Comparison of ENCODE assay signal across 9 cellular contexts in the genomic region with DNA sequence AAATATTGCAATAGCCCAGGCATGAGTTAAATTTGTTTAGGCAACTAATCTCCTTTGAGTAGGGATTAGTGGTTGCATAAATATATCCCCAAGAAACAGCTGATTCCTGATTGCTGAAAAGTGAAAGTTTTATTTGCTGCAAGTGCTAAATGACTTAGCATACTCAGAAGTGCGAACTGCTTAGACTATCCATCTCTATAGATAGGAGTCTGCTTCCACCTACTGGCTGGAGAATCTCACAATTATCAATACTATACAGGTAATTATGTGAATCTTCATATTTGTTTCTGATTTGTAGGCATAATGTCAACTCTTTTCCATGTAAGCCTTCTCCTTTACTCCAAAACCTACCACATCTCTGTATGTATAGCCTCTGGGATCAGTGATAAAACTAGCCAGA. TPM values are rescaled to one million over a fixed set of nuclear protein-coding genes. Genes with fewer than 3 reads are reported as not detected.
A peak's percentile ranks its signal among the peaks of the same experiment; 100 is the strongest.
DNase-seq lines count a peak whose midpoint lies in the region; ATAC-seq and TF ChIP-seq lines count a peak whose summit lies in the region.
"Had no signal": no experiment of that assay in that cellular context is flagged by ENCODE, and none has a peak within 500 bp of the region (broad histone marks: within the 10 kb centered on the region; RNA-seq: fewer than 3 reads in every experiment).

No MANE protein-coding gene starts in this region.

- no peaks in the 10 kb centered on the region for H3K27me3 ChIP-seq in ascending aorta
- H3K27me3 ChIP-seq: SJSA1 had no signal

- no peak overlapping the region for H3K4me3 ChIP-seq in Jurkat, Clone E6-1 (ENCODE audit: low read length)
- H3K4me3 ChIP-seq in ascending aorta, result no peak overlapping the region
- H3K4me3 ChIP-seq: SJSA1 had no signal

- no peaks in the 10 kb centered on the region for H3K9me3 ChIP-seq in ascending aorta
- H3K9me3 ChIP-seq: SJSA1 had no signal

- peak; percentile 1 for DNase-seq in A172 (ENCODE audit: low spot score)
- peak; percentile 10 for DNase-seq in Jurkat, Clone E6-1 (ENCODE audit: low read depth, low spot score)
- no peak for DNase-seq in ascending aorta (ENCODE audit: low spot score in 2 of 2)
- peak; percentile 15 for DNase-seq in iPS-NIHi7 (ENCODE audit: extremely low spot score)
- DNase-seq in activated gamma-delta T cell (lab: John Stamatoyannopoulos, UW), result no peak
- no peak for DNase-seq in activated CD4-positive, alpha-beta T cell treated with anti-CD3 and anti-CD28 coated beads for 48 hours
- no peak for DNase-seq in stimulated activated CD4-positive, alpha-beta T cell treated with anti-CD3 and anti-CD28 coated beads, Interleukin-4, amount 100 ng/mL, for 24 hours

- no peaks in the 10 kb centered on the region for H3K36me3 ChIP-seq in ascending aorta
- H3K36me3 ChIP-seq: SJSA1 had no signal

- intact Hi-C loops in ascending aorta (cut with DNase I), result loop anchor here (2.0 kb wide), 1 partner anchor 152 kb away; no protein-coding TSS in a partner anchor

- no peak overlapping the region for H3K27ac ChIP-seq in ascending aorta
- H3K27ac ChIP-seq: SJSA1 had no signal

- H3K4me1 ChIP-seq in ascending aorta, result peaks cover 0 to 4% of the 10 kb centered on the region in 2 donors
- H3K4me1 ChIP-seq: SJSA1 had no signal

- ATAC-seq in HG03432 (IDR thresholded peaks at IDR 0.05; ENCODE audit: unreplicated experiment), result no peak

- TF ChIP-seq CTCF in ascending aorta (IDR thresholded peaks at IDR 0.05), result peak in 2 of 3 experiments; percentile 10 to 48

RNA-seq across cellular contexts. Expression of gene SLCO1B3, which starts 11.9 kb away (rescaled TPM):
- 24.7 and 31.3 TPM in 2 replicates for total RNA-seq in A172 (2014; rRNA removed; shearing (Covaris generic))
- polyA plus RNA-seq in Jurkat, Clone E6-1 (2012; ENCODE audit: insufficient read depth, insufficient read length), result not detected
- total RNA-seq in ascending aorta, result not detected
- total RNA-seq: SJSA1 had no signal

Comparison
In these comparisons a context has a peak if more than half of its experiments do, and no peak if none do; other contexts are left out.
1. DNase-seq: peak in A172 (single experiment), Jurkat, Clone E6-1 (single experiment) and iPS-NIHi7 (single experiment); none in ascending aorta (0 of 2), activated gamma-delta T cell (single experiment), activated CD4-positive, alpha-beta T cell treated with anti-CD3 and anti-CD28 coated beads for 48 hours (single experiment) and stimulated activated CD4-positive, alpha-beta T cell treated with anti-CD3 and anti-CD28 coated beads, Interleukin-4, amount 100 ng/mL, for 24 hours (single experiment).
2. RNA of gene SLCO1B3, which starts 11.9 kb away (total RNA-seq): 24.7 to 31.3 TPM in A172; not detected in ascending aorta (single experiment); every median in the first group is over 10 times any median in the second.